20 cellular contexts compared by ENCODE assay signal in genomic region chr6:117795234-117795633, GRCh38.
A peak's percentile ranks its signal among the peaks of the same experiment; 100 is the strongest.
DNase-seq lines count a peak whose midpoint lies in the region; ATAC-seq and TF ChIP-seq lines count a peak whose summit lies in the region.
"Had no signal": no experiment of that assay in that cellular context is flagged by ENCODE, and none has a peak within 500 bp of the region (broad histone marks: within the 10 kb centered on the region; RNA-seq: fewer than 3 reads in every experiment).

No MANE protein-coding gene starts in this region.

- peaks cover 10% of the 10 kb centered on the region for H3K4me1 ChIP-seq in iPS-15b (ENCODE audit: control insufficient read depth, insufficient read depth, low read length)
- no peaks in the 10 kb centered on the region for H3K4me1 ChIP-seq in osteoblast (ENCODE audit: insufficient read depth, low read length)
- H3K4me1 ChIP-seq: SJCRH30, spleen had no signal

- H3K9ac ChIP-seq in iPS-15b (ENCODE audit: low read depth, low read length) = peak overlapping the region; percentile 16

- peak; percentile 10 for DNase-seq in DMS 273 (lab: John Stamatoyannopoulos, UW; ENCODE audit: unreplicated experiment)
- no peak for DNase-seq in DMS 273 treated with DMSO at 0.1 percent for 48 hours (lab: John Stamatoyannopoulos, UW)
- DNase-seq in LNCaP clone FGC (ENCODE audit: low read depth) = no peak
- DNase-seq in SKM-1 treated with dmso at 0.1 percent for 144 hours (lab: John Stamatoyannopoulos, UW; ENCODE audit: unreplicated experiment) = peak; percentile 50
- no peak for DNase-seq in osteoblast (ENCODE audit: insufficient read length, low spot score, missing footprints)
- no peak for DNase-seq in C1 segment of cervical spinal cord (lab: John Stamatoyannopoulos, UW)
- DNase-seq: activated CD4-positive, alpha-beta T cell treated with anti-CD3 and anti-CD28 coated beads for 1 hour; activated CD8-positive, alpha-beta memory T cell treated with anti-CD3 and anti-CD28 coated beads for 24 hours; dermis blood vessel endothelial cell; foreskin melanocyte; GOT3; NCI-H2029; NCI-H446 treated with DMSO at 0.1 percent for 48 hours; SJCRH30; spleen; stimulated activated CD8-positive, alpha-beta memory T cell treated with anti-CD3 and anti-CD28 coated beads, Interleukin-4, amount 100 ng/mL, for 48 hours; T-helper 2 cell had no signal

- no peak overlapping the region for H3K4me2 ChIP-seq in osteoblast (ENCODE audit: insufficient read depth, low read length)

- H3K79me2 ChIP-seq in osteoblast (ENCODE audit: insufficient read depth, low read length) = no peaks in the 10 kb centered on the region

- H3K27me3 ChIP-seq in iPS-15b (ENCODE audit: control insufficient read depth, insufficient read depth, low read length) (no peaks in the 10 kb centered on the region), osteoblast (ENCODE audit: insufficient read depth, low read length) (no peaks in the 10 kb centered on the region)
- H3K27me3 ChIP-seq: SJCRH30, spleen had no signal

- H3K4me3 ChIP-seq in LNCaP clone FGC (ENCODE audit: low read depth, low read length) (no peak overlapping the region), iPS-15b (ENCODE audit: low read depth, low read length) (no peak overlapping the region), osteoblast (ENCODE audit: insufficient read depth, low read length) (no peak overlapping the region)
- H3K4me3 ChIP-seq: SJCRH30, spleen had no signal

- ATAC-seq in GM18517 (IDR thresholded peaks at IDR 0.05; ENCODE audit: unreplicated experiment) = no peak

- no peaks in the 10 kb centered on the region for H4K20me1 ChIP-seq in osteoblast (ENCODE audit: insufficient read depth, low read length)

- H3K27ac ChIP-seq in osteoblast (ENCODE audit: low read depth, low read length) = no peak overlapping the region
- H3K27ac ChIP-seq: 22Rv1, SJCRH30, spleen had no signal

- H3K36me3 ChIP-seq in iPS-15b (ENCODE audit: control insufficient read depth, insufficient read depth, low read length) (no peaks in the 10 kb centered on the region), osteoblast (ENCODE audit: insufficient read depth, low read length) (no peaks in the 10 kb centered on the region)
- H3K36me3 ChIP-seq: SJCRH30, spleen had no signal

- H3K9me3 ChIP-seq in iPS-15b (ENCODE audit: control insufficient read depth, insufficient read depth, low read length) = no peaks in the 10 kb centered on the region
- H3K9me3 ChIP-seq in osteoblast (ENCODE audit: low read depth, low read length) = no peaks in the 10 kb centered on the region
- H3K9me3 ChIP-seq: SJCRH30 had no signal

- H2AFZ ChIP-seq in osteoblast (ENCODE audit: low read length) = no peak overlapping the region

- peak; percentile 64 for TF ChIP-seq CTCF in LNCaP clone FGC (IDR thresholded peaks at IDR 0.05; ENCODE audit: control insufficient read depth, extremely low read depth, insufficient read depth)
- no peak for TF ChIP-seq CTCF in osteoblast (IDR thresholded peaks at IDR 0.05; ENCODE audit: extremely low read depth, low read depth, low read length)

Comparison
In these comparisons a context has a peak if more than half of its experiments do, and no peak if none do; other contexts are left out.
1. DNase-seq: peak in DMS 273 (single experiment) and SKM-1 treated with dmso at 0.1 percent for 144 hours (single experiment); none in DMS 273 treated with DMSO at 0.1 percent for 48 hours (single experiment), LNCaP clone FGC (single experiment), osteoblast (single experiment) and C1 segment of cervical spinal cord (0 of 14).